Comparison of ENCODE assay signal across 27 cellular contexts in genomic region chr10:120421250-120421649, GRCh38. TPM values are rescaled to one million over a fixed set of nuclear protein-coding genes. Genes with fewer than 3 reads are reported as not detected.
DNase-seq lines count a peak whose midpoint lies in the region; ATAC-seq, FAIRE-seq and TF ChIP-seq lines count a peak whose summit lies in the region.
"Had no signal": no experiment of that assay in that cellular context is flagged by ENCODE, and none has a peak within 500 bp of the region (broad histone marks: within the 10 kb centered on the region; RNA-seq: fewer than 3 reads in every experiment).

No MANE protein-coding gene starts in this region.

- H2AFZ ChIP-seq in HepG2 (ENCODE audit: low read length) (no peak overlapping the region), astrocyte (ENCODE audit: low read depth, low read length) (no peak overlapping the region)
- H2AFZ ChIP-seq: PC-9 had no signal

- TF ChIP-seq CTCF in HepG2 (CRISPR knock-in tag; IDR thresholded peaks at IDR 0.05) (no peak), right lobe of liver (IDR thresholded peaks at IDR 0.05) (no peak), astrocyte (IDR thresholded peaks at IDR 0.05; ENCODE audit: insufficient read depth, low read depth, low read length) (no peak)

- H3K9ac ChIP-seq in HepG2 (ENCODE audit: insufficient read depth, low read depth, low read length) (no peak overlapping the region), astrocyte (ENCODE audit: low read length) (no peak overlapping the region)
- H3K9ac ChIP-seq: BLaER1 treated with 17β-estradiol and CSF1 and Interleukin-3, amounts not matched to agents 10 nM and 100 nM; KMS-11 had no signal

- no peak for TF ChIP-seq RAD21 in HepG2 (CRISPR knock-in tag; IDR thresholded peaks at IDR 0.05)

- peaks cover 46% of the 10 kb centered on the region for H3K4me1 Mint-ChIP-seq in astrocyte (ENCODE audit: low read depth, unreplicated experiment)
- H3K4me1 Mint-ChIP-seq: T-cell had no signal

- CTCF ChIA-PET in HepG2 (lab: Yijun Ruan, JAX; ENCODE audit: low intra/inter-chr PET ratio, low total read pairs) = no interaction called here

- no TSS peak for BruUV-seq in HepG2 (replicated peaks; lab: Mats Ljungman, UMichigan)

- H3K27me3 ChIP-seq in HepG2 (ENCODE audit: control insufficient read depth in 1 of 2, insufficient read depth in 2 of 2, low read length in 2 of 2) (no peaks in the 10 kb centered on the region), right lobe of liver (no peaks in the 10 kb centered on the region), astrocyte (ENCODE audit: insufficient read depth, low read length) (no peaks in the 10 kb centered on the region), aorta (ENCODE audit: control insufficient read depth in 1 of 2, insufficient read depth in 2 of 2, low read length in 1 of 2) (peaks cover 0 to 1% of the 10 kb centered on the region in 2 donors)
- H3K27me3 ChIP-seq: BLaER1 treated with 17β-estradiol and CSF1 and Interleukin-3, amounts not matched to agents 10 nM and 100 nM had no signal

- H3K4me3 ChIP-seq in HepG2 (replicated peaks in 1 of 3; ENCODE audit: insufficient read depth in 1 of 3, low read depth in 2 of 3, low read length in 3 of 3) = no peak overlapping the region
- H3K4me3 ChIP-seq in right lobe of liver = no peak overlapping the region
- H3K4me3 ChIP-seq in astrocyte (ENCODE audit: insufficient read depth, low read depth, low read length) = no peak overlapping the region
- H3K4me3 ChIP-seq in aorta (ENCODE audit: low read length in 2 of 2) = no peak overlapping the region
- H3K4me3 ChIP-seq: A549; BLaER1 treated with 17β-estradiol and CSF1 and Interleukin-3, amounts not matched to agents 10 nM and 100 nM; PC-9 had no signal

- H3K27ac ChIP-seq in HepG2 (ENCODE audit: extremely low read length, insufficient read depth, low read length) (no peak overlapping the region), right lobe of liver (no peak overlapping the region), astrocyte (ENCODE audit: low read depth, low read length) (no peak overlapping the region), aorta (ENCODE audit: low read depth in 1 of 2, low read length in 2 of 2) (no peak overlapping the region)
- H3K27ac ChIP-seq: A549; BLaER1 treated with 17β-estradiol and CSF1 and Interleukin-3, amounts not matched to agents 10 nM and 100 nM; KMS-11; PC-9 had no signal

- H4K20me1 ChIP-seq in HepG2 (ENCODE audit: insufficient read depth, low read length) = no peaks in the 10 kb centered on the region
- H4K20me1 ChIP-seq in astrocyte (ENCODE audit: insufficient read depth, low read length) = no peaks in the 10 kb centered on the region
- H4K20me1 ChIP-seq: BLaER1 treated with 17β-estradiol and CSF1 and Interleukin-3, amounts not matched to agents 10 nM and 100 nM had no signal

- H3K79me2 ChIP-seq in HepG2 (ENCODE audit: insufficient read depth, low read length) = no peaks in the 10 kb centered on the region
- no peaks in the 10 kb centered on the region for H3K79me2 ChIP-seq in astrocyte (ENCODE audit: insufficient read depth, low read length)

- H3K4me3 Mint-ChIP-seq in astrocyte (ENCODE audit: unreplicated experiment) = no peak overlapping the region
- H3K4me3 Mint-ChIP-seq: CD4-positive, alpha-beta T cell; T-cell had no signal

- no peaks in the 10 kb centered on the region for H3K4me1 ChIP-seq in HepG2 (ENCODE audit: insufficient read depth, low read length)
- H3K4me1 ChIP-seq in right lobe of liver = no peaks in the 10 kb centered on the region
- H3K4me1 ChIP-seq in astrocyte (ENCODE audit: insufficient read depth, low read length) = peaks cover 38% of the 10 kb centered on the region
- no peaks in the 10 kb centered on the region for H3K4me1 ChIP-seq in aorta (ENCODE audit: control insufficient read depth in 1 of 2, insufficient read depth in 2 of 2, low read length in 2 of 2)
- H3K4me1 ChIP-seq: A549 had no signal

- no peaks in the 10 kb centered on the region for H3K36me3 Mint-ChIP-seq in astrocyte (ENCODE audit: low read depth, unreplicated experiment)
- H3K36me3 Mint-ChIP-seq: T-cell had no signal

- no peaks in the 10 kb centered on the region for H3K36me3 ChIP-seq in HepG2 (replicated peaks in 1 of 2; ENCODE audit: control insufficient read depth in 1 of 2, insufficient read depth in 2 of 2, low read length in 2 of 2)
- no peaks in the 10 kb centered on the region for H3K36me3 ChIP-seq in right lobe of liver
- no peaks in the 10 kb centered on the region for H3K36me3 ChIP-seq in astrocyte (ENCODE audit: insufficient read depth, low read length)
- H3K36me3 ChIP-seq in aorta (ENCODE audit: control insufficient read depth in 1 of 2, insufficient read depth in 2 of 2, low read length in 1 of 2) = no peaks in the 10 kb centered on the region
- H3K36me3 ChIP-seq: BLaER1 treated with 17β-estradiol and CSF1 and Interleukin-3, amounts not matched to agents 10 nM and 100 nM had no signal

- no peak for ATAC-seq in HepG2
- no peak for ATAC-seq in right lobe of liver
- ATAC-seq in GM18519 (IDR thresholded peaks at IDR 0.05; ENCODE audit: low FRiP score, unreplicated experiment) = no peak
- no peak for ATAC-seq in aorta (ENCODE audit: low FRiP score)
- ATAC-seq: A549, T-cell had no signal

- in situ Hi-C loops in HepG2 (cut with HindIII; ENCODE audit: extremely low pct_ligation_motif_present, low pct_unique_long_range_greater_than_20kb) = loop anchor here (10.0 kb wide), 1 partner anchor 314 kb away; no protein-coding TSS in a partner anchor

- TF ChIP-seq EP300 in HepG2 (IDR thresholded peaks at IDR 0.05; ENCODE audit: low read depth in 2 of 2, low read length in 2 of 2) = no peak
- no peak for TF ChIP-seq EP300 in HepG2 (CRISPR knock-in tag; IDR thresholded peaks at IDR 0.05; ENCODE audit: borderline replicate concordance)

- H3K9me3 ChIP-seq in HepG2 (ENCODE audit: low read length) = no peaks in the 10 kb centered on the region
- H3K9me3 ChIP-seq in right lobe of liver = no peaks in the 10 kb centered on the region
- H3K9me3 ChIP-seq in astrocyte (ENCODE audit: insufficient read depth, low read depth, low read length) = no peaks in the 10 kb centered on the region
- peaks cover 2% of the 10 kb centered on the region for H3K9me3 ChIP-seq in aorta (ENCODE audit: control insufficient read depth, low read length)
- H3K9me3 ChIP-seq: A549 had no signal

- TF ChIP-seq POLR2A in HepG2 (IDR thresholded peaks at IDR 0.05; ENCODE audit: insufficient read depth in 1 of 2, low read depth in 2 of 2, low read length in 2 of 2) = no peak
- no peak for TF ChIP-seq POLR2A in right lobe of liver (IDR thresholded peaks at IDR 0.05)

- DNase-seq in HepG2 (ENCODE audit: low spot score) = no peak
- DNase-seq in right lobe of liver = no peak
- no peak for DNase-seq in astrocyte (ENCODE audit: low read depth)
- DNase-seq in glomerular visceral epithelial cell (ENCODE audit: extremely low spot score) = peak; percentile 16
- DNase-seq in GDM1 (lab: John Stamatoyannopoulos, UW) = no peak
- no peak for DNase-seq in aorta
- DNase-seq: AML-193; CD4-positive, alpha-beta T cell; DND-41; GOT3; HCEC 1CT; IMR-90; NCI-H1048; NCI-H1694; NCI-H2029 treated with DMSO at 0.1 percent for 48 hours; NCI-H2171; NCI-H446; NCI-H526; NCI-H82; PC-9; Right ventricle myocardium superior; RPMI8226; T-cell had no signal

- FAIRE-seq in HepG2 (lab: Jason Lieb, UNC) (no peak), astrocyte (lab: Jason Lieb, UNC) (no peak)
- FAIRE-seq: A549 had no signal

- intact Hi-C loops in HepG2 (cut with micrococcal nuclease; ENCODE audit: unreplicated experiment) (no loop called here), right lobe of liver (cut with DNase I) (loop anchor here (5.0 to 10.0 kb wide), 2 partner anchors 314 to 316 kb away; no protein-coding TSS in a partner anchor), aorta (cut with DNase I) (no loop called here)

- H3K27ac Mint-ChIP-seq in astrocyte (ENCODE audit: unreplicated experiment) = peak overlapping the region; percentile 99
- H3K27ac Mint-ChIP-seq: CD4-positive, alpha-beta T cell; T-cell had no signal

- POLR2A ChIA-PET in HepG2 (lab: Yijun Ruan, JAX) = no interaction called here

- no peaks in the 10 kb centered on the region for H3K27me3 Mint-ChIP-seq in astrocyte (ENCODE audit: low read depth, unreplicated experiment)

- H3K9me3 Mint-ChIP-seq in astrocyte (ENCODE audit: unreplicated experiment) = peaks cover 2% of the 10 kb centered on the region

- no CpG with 5 or more reads among the region's 2 CpGs for WGBS in HepG2 (ENCODE audit: low lambda C conversion rate)
- WGBS in right lobe of liver (ENCODE audit: insufficient coverage, low coverage, low lambda C conversion rate, missing lambda C conversion rate) = 38% methylated on average over 2 of the region's 2 CpGs
- 22 to 33% methylated on average over 2 of the region's 2 CpGs for WGBS in aorta, 2 donors

- no peak overlapping the region for H3K4me2 ChIP-seq in HepG2 (ENCODE audit: low read depth, low read length)
- no peak overlapping the region for H3K4me2 ChIP-seq in astrocyte (ENCODE audit: low read length)
- H3K4me2 ChIP-seq: A549, KMS-11, PC-9 had no signal

TF ChIP-seq in HepG2, 621 proteins besides CTCF, POLR2A, EP300 and RAD21 (continues in another document):
- peak; percentile 17; the same call in 1 of the 2 replicates for TF ChIP-seq RFX1 (IDR thresholded peaks at IDR 0.05)

RNA-seq across cellular contexts. Expression of gene PLPP4, which starts 35.8 kb away (rescaled TPM):
- total RNA-seq in HepG2 (2016; rRNA removed; fragmentation: Illumina TruSeq; extraction: Trizol) (not detected in 2 replicates), right lobe of liver (under 1 TPM in 5 of 6 experiments, not detected in 1; 0.35 to 0.81 (median 0.37) TPM), astrocyte (44.1 and 45.1 TPM in 2 replicates), aorta (not detected)
- total RNA-seq in HepG2 (2016; cell fraction: cytosol; rRNA removed; fragmentation: Illumina TruSeq; extraction: Trizol; ENCODE audit: low read depth) = not detected in 2 replicates
- total RNA-seq in HepG2 (2016; cell fraction: insoluble cytoplasmic fraction; rRNA removed; fragmentation: Illumina TruSeq; extraction: Trizol) = not detected in 2 replicates
- total RNA-seq in HepG2 (2016; cell fraction: membrane; rRNA removed; fragmentation: Illumina TruSeq; extraction: Trizol) = not detected in 2 replicates
- not detected in 2 replicates for total RNA-seq in HepG2 (2016; cell fraction: nucleus; rRNA removed; fragmentation: Illumina TruSeq; extraction: Trizol)
- polyA plus RNA-seq in HepG2 (2011; rRNA removed) (not detected in 2 replicates), aorta (not detected)
- not detected in 2 replicates for polyA plus RNA-seq in HepG2 (2011; cell fraction: cytosol; rRNA removed)
- not detected in 2 replicates for polyA plus RNA-seq in HepG2 (2011; cell fraction: nucleus; rRNA removed)
- polyA plus RNA-seq in HepG2 (2012) = not detected in 2 replicates
- polyA plus RNA-seq in HepG2 (2016; cell fraction: cytosol; fragmentation: Illumina TruSeq; extraction: Trizol; ENCODE audit: low read depth) = not detected in 2 replicates
- polyA plus RNA-seq in HepG2 (2016; cell fraction: insoluble cytoplasmic fraction; fragmentation: Illumina TruSeq; extraction: Trizol; ENCODE audit: low read depth) = not detected in 2 replicates
- polyA plus RNA-seq in HepG2 (2016; cell fraction: membrane; fragmentation: Illumina TruSeq; extraction: Trizol; ENCODE audit: low read depth) = not detected in 2 replicates
- not detected in 2 replicates for polyA plus RNA-seq in HepG2 (2016; cell fraction: nucleus; fragmentation: Illumina TruSeq; extraction: Trizol; ENCODE audit: insufficient read depth, low read depth)
- not detected in 2 replicates for polyA minus RNA-seq in HepG2 (2011; rRNA and poly(A)+ RNA removed; ENCODE audit: low replicate concordance)
- not detected in 2 replicates for polyA minus RNA-seq in HepG2 (2011; cell fraction: cytosol; rRNA and poly(A)+ RNA removed)
- not detected in 2 replicates for polyA minus RNA-seq in HepG2 (2011; cell fraction: nucleus; rRNA and poly(A)+ RNA removed)
- total RNA-seq: CD4-positive, alpha-beta T cell; PC-9; Right ventricle myocardium superior; T-cell had no signal
- polyA plus RNA-seq: A549 had no signal

Comparison
In these comparisons a context has a peak if more than half of its experiments do, and no peak if none do; other contexts are left out.
1. intact Hi-C loops: an anchor here in right lobe of liver (5.0 to 10.0 kb wide); none called in HepG2 and aorta.
2. RNA of gene PLPP4, which starts 35.8 kb away (total RNA-seq): 44.1 to 45.1 TPM in astrocyte; 0.35 to 0.81 TPM in right lobe of liver, not detected in aorta and not detected in HepG2; every median in the first group is over 10 times any median in the second.